Comparison of ENCODE assay signal across 33 cellular contexts in genomic region chr12:104712477-104712876, GRCh38.
DNase-seq lines count a peak whose midpoint lies in the region; ATAC-seq and TF ChIP-seq lines count a peak whose summit lies in the region.
"Had no signal": no experiment of that assay in that cellular context is flagged by ENCODE, and none has a peak within 500 bp of the region (broad histone marks: within the 10 kb centered on the region; RNA-seq: fewer than 3 reads in every experiment).

No MANE protein-coding gene starts in this region.

- no peak for DNase-seq in activated CD4-positive, alpha-beta memory T cell treated with anti-CD3 and anti-CD28 coated beads for 36 hours
- no peak for DNase-seq in activated CD4-positive, alpha-beta memory T cell treated with anti-CD3 and anti-CD28 coated beads, Interleukin-2, amount 10 ng/mL, durations not matched to agents 7 days and 5 days
- peak; percentile 67 for DNase-seq in adipocyte (ENCODE audit: low read depth)
- DNase-seq in islet precursor cell = peak; percentile 74
- no peak for DNase-seq in vagina (ENCODE audit: extremely low spot score in 2 of 2)
- DNase-seq in HuH-7.5 (ENCODE audit: low spot score) = no peak
- DNase-seq: activated CD4-positive, alpha-beta T cell treated with anti-CD3 and anti-CD28 coated beads for 1 hour; activated CD8-positive, alpha-beta T cell treated with anti-CD3 and anti-CD28 coated beads, Interleukin-2, amount 10 ng/mL, durations not matched to agents 7 days and 5 days; activated T-cell treated with anti-CD3 and anti-CD28 coated beads for 4 hours; anterior cingulate cortex; caudate nucleus; DMS 273 treated with DMSO at 0.1 percent for 48 hours; effector memory CD4-positive, alpha-beta T cell; erythroblast; HCEC 1CT; Kasumi-1; MV-4-11; naive thymus-derived CD8-positive, alpha-beta T cell; NCI-H1436; NCI-H2081; NCI-H226; PC-9; Right ventricle myocardium superior; stimulated activated CD4-positive, alpha-beta T cell treated with anti-CD3 and anti-CD28 coated beads, Interleukin-15, amount 100 ng/mL, for 24 hours; substantia nigra; trophoblast cell had no signal

- H3K4me1 Mint-ChIP-seq in activated CD4-positive, alpha-beta memory T cell treated with anti-CD3 and anti-CD28 coated beads for 36 hours (ENCODE audit: low read depth) = peaks cover 44% of the 10 kb centered on the region
- H3K4me1 Mint-ChIP-seq in activated CD4-positive, alpha-beta memory T cell treated with anti-CD3 and anti-CD28 coated beads, Interleukin-2, amount 10 ng/mL, durations not matched to agents 7 days and 5 days = peaks cover 20% of the 10 kb centered on the region

- no peak for TF ChIP-seq POLR2A in vagina (IDR thresholded peaks at IDR 0.05)

- H3K4me1 ChIP-seq in adipocyte (ENCODE audit: control insufficient read depth, insufficient read depth, low read length) (peaks cover 26% of the 10 kb centered on the region), vagina (peaks cover 38% of the 10 kb centered on the region)

- CTCF ChIA-PET in activated CD4-positive, alpha-beta memory T cell treated with anti-CD3 and anti-CD28 coated beads for 36 hours (lab: Charles Lee) = no interaction called here
- CTCF ChIA-PET in activated CD4-positive, alpha-beta memory T cell treated with anti-CD3 and anti-CD28 coated beads, Interleukin-2, amount 10 ng/mL, durations not matched to agents 7 days and 5 days (lab: Charles Lee) = no interaction called here

- H3K9ac ChIP-seq in adipocyte (ENCODE audit: low read length) = no peak overlapping the region

- no peaks in the 10 kb centered on the region for H3K27me3 Mint-ChIP-seq in activated CD4-positive, alpha-beta memory T cell treated with anti-CD3 and anti-CD28 coated beads for 36 hours
- no peaks in the 10 kb centered on the region for H3K27me3 Mint-ChIP-seq in activated CD4-positive, alpha-beta memory T cell treated with anti-CD3 and anti-CD28 coated beads, Interleukin-2, amount 10 ng/mL, durations not matched to agents 7 days and 5 days
- H3K27me3 Mint-ChIP-seq: activated naive CD4-positive, alpha-beta T cell treated with anti-CD3 and anti-CD28 coated beads, Interleukin-2, amount 50 U/mL, for 24 hours; naive thymus-derived CD8-positive, alpha-beta T cell; stimulated activated memory B cell treated with anti-CD40 and anti-IgM and Interleukin-4, amounts not matched to agents 10 μg/mL and 1 μg/mL and 100 μg/mL, for 72 hours had no signal

- peak overlapping the region; percentile 62 for H3K27ac ChIP-seq in vagina
- H3K27ac ChIP-seq: 22Rv1, coronary artery, PC-9 had no signal

- H3K27me3 ChIP-seq in adipocyte (replicated peaks; ENCODE audit: control insufficient read depth, insufficient read depth, low read length) (no peaks in the 10 kb centered on the region), vagina (no peaks in the 10 kb centered on the region)

- POLR2A ChIA-PET in activated CD4-positive, alpha-beta memory T cell treated with anti-CD3 and anti-CD28 coated beads for 36 hours (lab: Charles Lee) = interaction anchor here (0.5 kb wide), 1 partner anchor 308 kb away, joined by 3 read pairs; no protein-coding TSS in a partner anchor
- POLR2A ChIA-PET in activated CD4-positive, alpha-beta memory T cell treated with anti-CD3 and anti-CD28 coated beads, Interleukin-2, amount 10 ng/mL, durations not matched to agents 7 days and 5 days (lab: Charles Lee) = interaction anchor here (1.1 kb wide), 1 partner anchor 15 kb away, joined by 3 read pairs; no protein-coding TSS in a partner anchor

- H3K4me3 ChIP-seq in adipocyte (ENCODE audit: low read length) (no peak overlapping the region), vagina (no peak overlapping the region)
- H3K4me3 ChIP-seq: coronary artery, PC-9 had no signal

- TF ChIP-seq CTCF in vagina (IDR thresholded peaks at IDR 0.05) = no peak

- no peaks in the 10 kb centered on the region for H3K36me3 Mint-ChIP-seq in activated CD4-positive, alpha-beta memory T cell treated with anti-CD3 and anti-CD28 coated beads for 36 hours
- H3K36me3 Mint-ChIP-seq in activated CD4-positive, alpha-beta memory T cell treated with anti-CD3 and anti-CD28 coated beads, Interleukin-2, amount 10 ng/mL, durations not matched to agents 7 days and 5 days (ENCODE audit: low read depth) = peaks cover 17% of the 10 kb centered on the region
- H3K36me3 Mint-ChIP-seq: activated naive CD4-positive, alpha-beta T cell treated with anti-CD3 and anti-CD28 coated beads, Interleukin-2, amount 50 U/mL, for 24 hours; naive thymus-derived CD8-positive, alpha-beta T cell had no signal

- H3K9me3 ChIP-seq in adipocyte (ENCODE audit: control insufficient read depth, low read length) (no peaks in the 10 kb centered on the region), vagina (no peaks in the 10 kb centered on the region)

- intact Hi-C loops in activated CD4-positive, alpha-beta memory T cell treated with anti-CD3 and anti-CD28 coated beads for 36 hours (cut with micrococcal nuclease) = no loop called here
- intact Hi-C loops in vagina (cut with DNase I) = no loop called here

- no peaks in the 10 kb centered on the region for H3K9me3 Mint-ChIP-seq in activated CD4-positive, alpha-beta memory T cell treated with anti-CD3 and anti-CD28 coated beads for 36 hours
- no peaks in the 10 kb centered on the region for H3K9me3 Mint-ChIP-seq in activated CD4-positive, alpha-beta memory T cell treated with anti-CD3 and anti-CD28 coated beads, Interleukin-2, amount 10 ng/mL, durations not matched to agents 7 days and 5 days
- H3K9me3 Mint-ChIP-seq: activated naive CD4-positive, alpha-beta T cell treated with anti-CD3 and anti-CD28 coated beads, Interleukin-2, amount 50 U/mL, for 24 hours; naive thymus-derived CD8-positive, alpha-beta T cell; stimulated activated memory B cell treated with anti-CD40 and anti-IgM and Interleukin-4, amounts not matched to agents 10 μg/mL and 1 μg/mL and 100 μg/mL, for 72 hours had no signal

- no peak overlapping the region for H3K4me3 Mint-ChIP-seq in activated CD4-positive, alpha-beta memory T cell treated with anti-CD3 and anti-CD28 coated beads for 36 hours
- H3K4me3 Mint-ChIP-seq in activated CD4-positive, alpha-beta memory T cell treated with anti-CD3 and anti-CD28 coated beads, Interleukin-2, amount 10 ng/mL, durations not matched to agents 7 days and 5 days = no peak overlapping the region
- H3K4me3 Mint-ChIP-seq: activated CD8-positive, alpha-beta T cell treated with anti-CD3 and anti-CD28 coated beads, Interleukin-2, amount 10 ng/mL, durations not matched to agents 7 days and 5 days; activated naive CD4-positive, alpha-beta T cell treated with anti-CD3 and anti-CD28 coated beads, Interleukin-2, amount 50 U/mL, for 24 hours; stimulated activated memory B cell treated with anti-CD40 and anti-IgM and Interleukin-4, amounts not matched to agents 10 μg/mL and 1 μg/mL and 100 μg/mL, for 72 hours had no signal

- ATAC-seq in GM18519 (IDR thresholded peaks at IDR 0.05; ENCODE audit: low FRiP score, unreplicated experiment) = no peak
- no peak for ATAC-seq in GM21390 (IDR thresholded peaks at IDR 0.05; ENCODE audit: unreplicated experiment)
- ATAC-seq: activated CD8-positive, alpha-beta T cell treated with anti-CD3 and anti-CD28 coated beads, Interleukin-2, amount 10 ng/mL, durations not matched to agents 7 days and 5 days; naive thymus-derived CD8-positive, alpha-beta T cell; SK-N-SH treated with all-trans-retinoic acid at 6 μM for 48 hours; stimulated activated memory B cell treated with anti-CD40 and anti-IgM and Interleukin-4, amounts not matched to agents 10 μg/mL and 1 μg/mL and 100 μg/mL, for 72 hours had no signal

- peak overlapping the region; percentile 23 for H3K27ac Mint-ChIP-seq in activated CD4-positive, alpha-beta memory T cell treated with anti-CD3 and anti-CD28 coated beads for 36 hours
- no peak overlapping the region for H3K27ac Mint-ChIP-seq in activated CD4-positive, alpha-beta memory T cell treated with anti-CD3 and anti-CD28 coated beads, Interleukin-2, amount 10 ng/mL, durations not matched to agents 7 days and 5 days
- H3K27ac Mint-ChIP-seq: activated CD8-positive, alpha-beta T cell treated with anti-CD3 and anti-CD28 coated beads, Interleukin-2, amount 10 ng/mL, durations not matched to agents 7 days and 5 days; activated naive CD4-positive, alpha-beta T cell treated with anti-CD3 and anti-CD28 coated beads, Interleukin-2, amount 50 U/mL, for 24 hours; stimulated activated memory B cell treated with anti-CD40 and anti-IgM and Interleukin-4, amounts not matched to agents 10 μg/mL and 1 μg/mL and 100 μg/mL, for 72 hours had no signal

- H3K36me3 ChIP-seq in adipocyte (ENCODE audit: control insufficient read depth, insufficient read depth, low read length, severe bottlenecking) (no peaks in the 10 kb centered on the region), vagina (no peaks in the 10 kb centered on the region)

Comparison
In these comparisons a context has a peak if more than half of its experiments do, and no peak if none do; other contexts are left out.
1. DNase-seq: peak in adipocyte (single experiment) and islet precursor cell (single experiment); none in activated CD4-positive, alpha-beta memory T cell treated with anti-CD3 and anti-CD28 coated beads for 36 hours (single experiment), activated CD4-positive, alpha-beta memory T cell treated with anti-CD3 and anti-CD28 coated beads, Interleukin-2, amount 10 ng/mL, durations not matched to agents 7 days and 5 days (single experiment), vagina (0 of 2) and HuH-7.5 (single experiment).